Comparison of ENCODE assay signal across 17 cellular contexts in genomic region chr5:56917534-56917933, GRCh38. TPM values are rescaled to one million over a fixed set of nuclear protein-coding genes. Genes with fewer than 3 reads are reported as not detected.
A peak's percentile ranks its signal among the peaks of the same experiment; 100 is the strongest.
DNase-seq lines count a peak whose midpoint lies in the region; ATAC-seq and TF ChIP-seq lines count a peak whose summit lies in the region.
"Had no signal": no experiment of that assay in that cellular context is flagged by ENCODE, and none has a peak within 500 bp of the region (broad histone marks: within the 10 kb centered on the region; RNA-seq: fewer than 3 reads in every experiment).

No MANE protein-coding gene starts in this region.

- H3K36me3 Mint-ChIP-seq in activated CD4-positive, alpha-beta memory T cell treated with anti-CD3 and anti-CD28 coated beads for 36 hours = peaks cover 12% of the 10 kb centered on the region

- in situ Hi-C loops in transverse colon (cut with MboI; ENCODE audit: low pct_ligation_motif_present in 1 of 4, low pct_unique_long_range_greater_than_20kb in 1 of 4, low sequenced_read_pairs in 3 of 4) = loop anchor here in 1 of 4 donors (25.0 kb wide), 1 partner anchor 295 kb away; no protein-coding TSS in a partner anchor

- peak; percentile 14 for DNase-seq in DMS53 (lab: John Stamatoyannopoulos, UW)
- no peak for DNase-seq in DMS53 treated with DMSO at 0.1 percent for 48 hours (lab: John Stamatoyannopoulos, UW; ENCODE audit: unreplicated experiment)
- DNase-seq in heart left ventricle = peak in 4 of 5 donors; percentile 54 to 79 (median 67)
- DNase-seq in transverse colon = peak; percentile 18
- DNase-seq in activated CD4-positive, alpha-beta memory T cell treated with anti-CD3 and anti-CD28 coated beads for 36 hours = no peak
- no peak for DNase-seq in tibial artery
- DNase-seq: C1 segment of cervical spinal cord, GM23248, NCI-H1092 treated with DMSO at 0.1 percent for 48 hours, NCI-H187 treated with DMSO at 0.1 percent for 48 hours, NCI-H446, NCI-H748 treated with DMSO at 0.1 percent for 48 hours, SIG-M5 had no signal

- H3K27ac ChIP-seq in heart left ventricle (peak overlapping the region in 10 of 12 donors; percentile 19 to 67 (median 52)), liver (ENCODE audit: low read depth in 1 of 2, low read length in 2 of 2) (peak overlapping the region; percentile 65 to 75), transverse colon (peak overlapping the region in 2 of 4 donors; percentile 14 to 30), tibial artery (no peak overlapping the region)
- H3K27ac ChIP-seq: 22Rv1, GM23248, KMS-11 had no signal

- no peak for TF ChIP-seq EP300 in transverse colon (IDR thresholded peaks at IDR 0.05; ENCODE audit: low read depth)

- TF ChIP-seq POLR2A in heart left ventricle (IDR thresholded peaks at IDR 0.05) = no peak
- TF ChIP-seq POLR2A in transverse colon (IDR thresholded peaks at IDR 0.05) = no peak

- peak; percentile 29 to 32 for TF ChIP-seq RAD21 in liver (IDR thresholded peaks at IDR 0.05)

- no peaks in the 10 kb centered on the region for H3K4me1 Mint-ChIP-seq in activated CD4-positive, alpha-beta memory T cell treated with anti-CD3 and anti-CD28 coated beads for 36 hours (ENCODE audit: low read depth)

- H3K36me3 ChIP-seq in heart left ventricle = peaks cover 0 to 48% (median 14%) of the 10 kb centered on the region in 9 donors
- peaks cover 0 to 9% (median 5%) of the 10 kb centered on the region in 4 donors for H3K36me3 ChIP-seq in liver (ENCODE audit: control insufficient read depth in 4 of 4, insufficient read depth in 3 of 4, low read depth in 1 of 4, low read length in 3 of 4)
- peaks cover 0 to 12% (median 4%) of the 10 kb centered on the region in 4 donors for H3K36me3 ChIP-seq in transverse colon
- peaks cover 6 to 22% (median 13%) of the 10 kb centered on the region in 3 donors for H3K36me3 ChIP-seq in tibial artery

- H3K27me3 ChIP-seq in heart left ventricle (no peaks in the 10 kb centered on the region), liver (ENCODE audit: control insufficient read depth in 4 of 4, insufficient read depth in 4 of 4, low read length in 3 of 4) (no peaks in the 10 kb centered on the region), transverse colon (no peaks in the 10 kb centered on the region), tibial artery (no peaks in the 10 kb centered on the region)

- no peak for TF ChIP-seq CTCF in heart left ventricle (IDR thresholded peaks at IDR 0.05)
- no peak for TF ChIP-seq CTCF in liver (IDR thresholded peaks at IDR 0.05; ENCODE audit: low read depth, low read length, missing input control)
- no peak for TF ChIP-seq CTCF in transverse colon (IDR thresholded peaks at IDR 0.05)
- TF ChIP-seq CTCF in tibial artery (IDR thresholded peaks at IDR 0.05) = no peak

- no peak overlapping the region for H3K27ac Mint-ChIP-seq in activated CD4-positive, alpha-beta memory T cell treated with anti-CD3 and anti-CD28 coated beads for 36 hours

- no peaks in the 10 kb centered on the region for H3K9me3 Mint-ChIP-seq in activated CD4-positive, alpha-beta memory T cell treated with anti-CD3 and anti-CD28 coated beads for 36 hours

- H3K9me3 ChIP-seq in heart left ventricle = no peaks in the 10 kb centered on the region
- H3K9me3 ChIP-seq in liver (ENCODE audit: control insufficient read depth in 4 of 4, low read length in 3 of 4) = no peaks in the 10 kb centered on the region
- no peaks in the 10 kb centered on the region for H3K9me3 ChIP-seq in transverse colon
- H3K9me3 ChIP-seq in tibial artery = no peaks in the 10 kb centered on the region

- intact Hi-C loops in heart left ventricle (cut with DNase I) = no loop called here
- intact Hi-C loops in transverse colon (cut with DNase I; ENCODE audit: low total_unique reads) = no loop called here
- intact Hi-C loops in activated CD4-positive, alpha-beta memory T cell treated with anti-CD3 and anti-CD28 coated beads for 36 hours (cut with micrococcal nuclease) = no loop called here
- intact Hi-C loops in tibial artery (cut with DNase I; ENCODE audit: low total_unique reads) = no loop called here

- H3K4me3 ChIP-seq in heart left ventricle = no peak overlapping the region
- H3K4me3 ChIP-seq in liver (ENCODE audit: low read depth in 1 of 3, low read length in 3 of 3) = no peak overlapping the region
- no peak overlapping the region for H3K4me3 ChIP-seq in transverse colon
- no peak overlapping the region for H3K4me3 ChIP-seq in tibial artery
- H3K4me3 ChIP-seq: GM23248 had no signal

- H3K4me1 ChIP-seq in heart left ventricle (peaks cover 0 to 14% (median 0%) of the 10 kb centered on the region in 12 donors), liver (ENCODE audit: control insufficient read depth in 4 of 4, insufficient read depth in 4 of 4, low read length in 3 of 4) (peaks cover 2 to 17% (median 15%) of the 10 kb centered on the region in 4 donors), transverse colon (peaks cover 0 to 3% (median 0%) of the 10 kb centered on the region in 4 donors), tibial artery (no peaks in the 10 kb centered on the region)

- ATAC-seq in heart left ventricle (peak; percentile 98 to 100 (median 98)), GM21526 (IDR thresholded peaks at IDR 0.05; ENCODE audit: low FRiP score, unreplicated experiment) (no peak)

- H3K4me3 Mint-ChIP-seq in activated CD4-positive, alpha-beta memory T cell treated with anti-CD3 and anti-CD28 coated beads for 36 hours = no peak overlapping the region

- WGBS in heart left ventricle, 4 donors = 38 to 60% (median 46%) methylated on average over 2 of the region's 2 CpGs
- WGBS in liver = 32% methylated on average over 2 of the region's 2 CpGs
- WGBS in transverse colon (ENCODE audit: low coverage in 1 of 2), 2 donors = 38 to 74% methylated on average over 2 of the region's 2 CpGs

- CTCF ChIA-PET in activated CD4-positive, alpha-beta memory T cell treated with anti-CD3 and anti-CD28 coated beads for 36 hours (lab: Charles Lee) = interaction anchor here (0.6 to 2.0 kb wide), 4 partner anchors 17 to 962 kb away, joined by 3 to 6 read pairs (median 4); no protein-coding TSS in a partner anchor

- peak overlapping the region in 1 of 2 donors; percentile 1 for H3K9ac ChIP-seq in liver (ENCODE audit: low read depth in 1 of 2, low read length in 2 of 2)
- H3K9ac ChIP-seq: GM23248, KMS-11 had no signal

- POLR2A ChIA-PET in activated CD4-positive, alpha-beta memory T cell treated with anti-CD3 and anti-CD28 coated beads for 36 hours (lab: Charles Lee) = no interaction called here

- no peaks in the 10 kb centered on the region for H3K27me3 Mint-ChIP-seq in activated CD4-positive, alpha-beta memory T cell treated with anti-CD3 and anti-CD28 coated beads for 36 hours

TF ChIP-seq in liver, 16 proteins besides CTCF, POLR2A, EP300 and RAD21 (continues in another document):
- TF ChIP-seq YY1 (IDR thresholded peaks at IDR 0.05) (peak; percentile 73), TAF1 (conservative IDR thresholded peaks at IDR 0.05) (no peak), JUND (IDR thresholded peaks at IDR 0.05) (peak; percentile 31 to 47), HNF4A (conservative IDR thresholded peaks at IDR 0.05) (peak; percentile 82 to 88), REST (IDR thresholded peaks at IDR 0.05) (no peak), ATF3 (IDR thresholded peaks at IDR 0.05) (peak; percentile 54), SP1 (IDR thresholded peaks at IDR 0.05) (peak; percentile 92), MAX (IDR thresholded peaks at IDR 0.05) (peak; percentile 59), EGR1 (IDR thresholded peaks at IDR 0.05; ENCODE audit: low read depth in 2 of 2) (no peak), FOXA2 (IDR thresholded peaks at IDR 0.05) (no peak)

RNA-seq across cellular contexts. Expression of gene SETD9, which starts 8.1 kb away (rescaled TPM):
- total RNA-seq in heart left ventricle (10 to 100 TPM in 7 of 9 donors, 1 to 10 TPM in 2; 8.6 to 21.0 (median 14.0) TPM), liver (1 to 10 TPM; 3.1 to 8.3 TPM), transverse colon (10 to 100 TPM in 2 of 4 donors, not detected in 2; 26.6 to 27.9 TPM)
- polyA plus RNA-seq in heart left ventricle (10 to 100 TPM in 1 of 2 donors, 1 to 10 TPM in 1; 6.5 to 12.1 TPM), liver (10 to 100 TPM in 1 of 2 donors, 1 to 10 TPM in 1; 4.0 to 10.1 TPM)
- 1 to 10 TPM; 5.1 to 7.4 TPM for total RNA-seq in activated CD4-positive, alpha-beta memory T cell treated with anti-CD3 and anti-CD28 coated beads for 36 hours

RNA-seq across cellular contexts. Expression of gene MIER3, which starts 34.4 kb away (rescaled TPM):
- total RNA-seq in heart left ventricle (10 to 100 TPM in 6 of 9 donors, 1 to 10 TPM in 3; 9.3 to 15.5 (median 10.8) TPM), liver (10 to 100 TPM; 11.1 to 15.5 TPM), transverse colon (100 to 1,000 TPM in 1 of 4 donors, 10 to 100 TPM in 2, 1 to 10 TPM in 1; 8.8 to 111 (median 60.8) TPM)
- polyA plus RNA-seq in heart left ventricle (1 to 10 TPM; 3.9 to 5.4 TPM), liver (1 to 10 TPM; 4.1 to 5.1 TPM)
- total RNA-seq in activated CD4-positive, alpha-beta memory T cell treated with anti-CD3 and anti-CD28 coated beads for 36 hours = 10 to 100 TPM; 16.5 to 17.2 TPM

Comparison
In these comparisons a context has a peak if more than half of its experiments do, and no peak if none do; other contexts are left out.
1. DNase-seq: peak in DMS53 (single experiment), heart left ventricle (4 of 5) and transverse colon (single experiment); none in DMS53 treated with DMSO at 0.1 percent for 48 hours (single experiment), activated CD4-positive, alpha-beta memory T cell treated with anti-CD3 and anti-CD28 coated beads for 36 hours (single experiment) and tibial artery (0 of 2).
2. H3K27ac ChIP-seq: peak in heart left ventricle (10 of 12) and liver (2 of 2); none in tibial artery (0 of 2).